ENCODE assay signal across 8 cellular contexts in genomic region chrX:17737707-17738001, GRCh38. TPM values are rescaled to one million over a fixed set of nuclear protein-coding genes. Genes with fewer than 3 reads are reported as not detected.
DNase-seq lines count a peak whose midpoint lies in the region; ATAC-seq, FAIRE-seq and TF ChIP-seq lines count a peak whose summit lies in the region.

No MANE protein-coding gene starts in this region.

- H3K9me3 ChIP-seq in left ventricle myocardium inferior (replicated peaks) (no peaks in the 10 kb centered on the region), right cardiac atrium (ENCODE audit: control insufficient read depth, low read length) (no peaks in the 10 kb centered on the region), small intestine (ENCODE audit: control insufficient read depth, low read depth) (no peaks in the 10 kb centered on the region)

- peak overlapping the region; percentile 71 for H3K4me3 ChIP-seq in left ventricle myocardium inferior
- peak overlapping the region; percentile 87 for H3K4me3 ChIP-seq in right cardiac atrium (ENCODE audit: low read length)
- peak overlapping the region; percentile 37 to 46 for H3K4me3 ChIP-seq in small intestine (ENCODE audit: low read depth in 1 of 2, low read length in 2 of 2)

- no peak for TF ChIP-seq CTCF in left ventricle myocardium inferior (IDR thresholded peaks at IDR 0.05; ENCODE audit: borderline replicate concordance)

- intact Hi-C loops in left ventricle myocardium inferior (cut with micrococcal nuclease), result no loop called here
- intact Hi-C loops in Right ventricle myocardium inferior (cut with DNase I), result no loop called here
- intact Hi-C loops in right cardiac atrium (cut with DNase I), result no loop called here

- ATAC-seq in Right ventricle myocardium inferior (no peak), right cardiac atrium (no peak), HG03097 (IDR thresholded peaks at IDR 0.05; ENCODE audit: low FRiP score, unreplicated experiment) (no peak)

- H3K4me1 ChIP-seq in left ventricle myocardium inferior, result peaks cover 11% of the 10 kb centered on the region
- no peaks in the 10 kb centered on the region for H3K4me1 ChIP-seq in right cardiac atrium (ENCODE audit: control insufficient read depth, insufficient read depth, low read length)
- H3K4me1 ChIP-seq in small intestine (ENCODE audit: control insufficient read depth in 2 of 2, insufficient read depth in 1 of 2, low read depth in 1 of 2, low read length in 1 of 2), result no peaks in the 10 kb centered on the region

- no peak for FAIRE-seq in small intestine (lab: Jason Lieb, UNC)

- no peaks in the 10 kb centered on the region for H3K36me3 ChIP-seq in left ventricle myocardium inferior
- no peaks in the 10 kb centered on the region for H3K36me3 ChIP-seq in small intestine (ENCODE audit: control insufficient read depth in 2 of 2, insufficient read depth in 2 of 2, low read length in 2 of 2)

- H3K27ac ChIP-seq in left ventricle myocardium inferior (replicated peaks), result peak overlapping the region; percentile 88
- H3K27ac ChIP-seq in right cardiac atrium (ENCODE audit: low read length), result peak overlapping the region; percentile 89
- H3K27ac ChIP-seq in small intestine (ENCODE audit: low read depth in 1 of 2, low read length in 1 of 2), result peak overlapping the region; percentile 42 to 97

- no peak for DNase-seq in left ventricle myocardium inferior
- DNase-seq in Right ventricle myocardium inferior (ENCODE audit: missing footprints), result no peak
- peak; percentile 19 for DNase-seq in activated CD8-positive, alpha-beta memory T cell treated with anti-CD3 and anti-CD28 coated beads, Interleukin-2, amount 50 U/mL, for 4 hours
- no peak for DNase-seq in right cardiac atrium
- no peak for DNase-seq in small intestine
- no peak for DNase-seq in stimulated activated CD4-positive, alpha-beta T cell treated with anti-CD3 and anti-CD28 coated beads, Interleukin-4, amount 100 ng/mL, for 1 hour
- DNase-seq in putamen (ENCODE audit: low spot score), result no peak

- H3K27me3 ChIP-seq in left ventricle myocardium inferior (ENCODE audit: low read depth), result no peaks in the 10 kb centered on the region
- no peaks in the 10 kb centered on the region for H3K27me3 ChIP-seq in right cardiac atrium (ENCODE audit: control insufficient read depth, insufficient read depth)
- no peaks in the 10 kb centered on the region for H3K27me3 ChIP-seq in small intestine (ENCODE audit: control insufficient read depth in 2 of 2, insufficient read depth in 2 of 2, low read length in 2 of 2)

- WGBS in right cardiac atrium, result under 1% methylated on average over 16 of the region's 16 CpGs
- 1 to 44% (median 16%) methylated on average over 16 of the region's 16 CpGs for WGBS in small intestine, 3 donors

RNA-seq across cellular contexts. Expression of gene SCML1, which starts 0.4 kb away (rescaled TPM):
- total RNA-seq in left ventricle myocardium inferior, result 6.8 TPM
- total RNA-seq in Right ventricle myocardium inferior, result 6.7 TPM
- 1 to 10 TPM; 6.6 to 9.1 (median 7.8) TPM for total RNA-seq in right cardiac atrium
- polyA plus RNA-seq in right cardiac atrium, result 7.4 TPM
- polyA plus RNA-seq in small intestine, result 10 to 100 TPM in 2 of 3 donors, 1 to 10 TPM in 1; 8.1 to 14.1 (median 12.1) TPM
